9 cellular contexts compared by ENCODE assay signal in genomic region chr1:27011058-27011764, GRCh38. TPM values are rescaled to one million over a fixed set of nuclear protein-coding genes. Genes with fewer than 3 reads are reported as not detected.
DNase-seq lines count a peak whose midpoint lies in the region; ATAC-seq, FAIRE-seq and TF ChIP-seq lines count a peak whose summit lies in the region.
"Had no signal": no experiment of that assay in that cellular context is flagged by ENCODE, and none has a peak within 500 bp of the region (broad histone marks: within the 10 kb centered on the region; RNA-seq: fewer than 3 reads in every experiment).

No MANE protein-coding gene starts in this region.

- H3K9me3 ChIP-seq in astrocyte (ENCODE audit: insufficient read depth, low read depth, low read length): no peaks in the 10 kb centered on the region
- no peaks in the 10 kb centered on the region for H3K9me3 ChIP-seq in iPS-18a (ENCODE audit: control insufficient read depth, low read depth, low read length)
- H3K9me3 ChIP-seq in thoracic aorta: no peaks in the 10 kb centered on the region
- H3K9me3 ChIP-seq: SJCRH30 had no signal

- H3K27ac ChIP-seq in astrocyte (ENCODE audit: low read depth, low read length) (peak overlapping the region; percentile 39), iPS-18a (ENCODE audit: low read length) (no peak overlapping the region), thoracic aorta (peak overlapping the region; percentile 84 to 91)
- H3K27ac ChIP-seq: SJCRH30 had no signal

- peak overlapping the region; percentile 81 for H3K4me3 Mint-ChIP-seq in astrocyte (ENCODE audit: unreplicated experiment)

- H3K4me2 ChIP-seq in astrocyte (ENCODE audit: low read length): peak overlapping the region; percentile 84

- DNase-seq in HT1080 (ENCODE audit: low read depth) (peak; percentile 93), astrocyte (ENCODE audit: low read depth) (peak; percentile 83), thoracic aorta (ENCODE audit: low spot score) (peak; percentile 60), GM13976 (ENCODE audit: low spot score) (no peak), germinal center (ENCODE audit: low spot score) (no peak)
- DNase-seq: GOT3 had no signal

- H3K36me3 Mint-ChIP-seq in astrocyte (ENCODE audit: low read depth, unreplicated experiment): peaks cover 2% of the 10 kb centered on the region

- H3K36me3 ChIP-seq in astrocyte (ENCODE audit: insufficient read depth, low read length): no peaks in the 10 kb centered on the region
- peaks cover 16% of the 10 kb centered on the region for H3K36me3 ChIP-seq in iPS-18a (ENCODE audit: control insufficient read depth, low read depth, low read length)
- H3K36me3 ChIP-seq in thoracic aorta: peaks cover 5% of the 10 kb centered on the region
- H3K36me3 ChIP-seq: SJCRH30 had no signal

- no peak overlapping the region for H3K4me3 ChIP-seq in astrocyte (ENCODE audit: insufficient read depth, low read depth, low read length)
- H3K4me3 ChIP-seq in iPS-18a (ENCODE audit: low read length): peak overlapping the region; percentile 88
- H3K4me3 ChIP-seq in thoracic aorta: peak overlapping the region; percentile 87
- H3K4me3 ChIP-seq: SJCRH30 had no signal

- H3K27me3 ChIP-seq in astrocyte (ENCODE audit: insufficient read depth, low read length): no peaks in the 10 kb centered on the region
- no peaks in the 10 kb centered on the region for H3K27me3 ChIP-seq in iPS-18a (ENCODE audit: control insufficient read depth, insufficient read depth, low read length)
- H3K27me3 ChIP-seq in thoracic aorta (replicated peaks; ENCODE audit: insufficient read depth): no peaks in the 10 kb centered on the region
- H3K27me3 ChIP-seq: SJCRH30 had no signal

- TF ChIP-seq CTCF in astrocyte (IDR thresholded peaks at IDR 0.05; ENCODE audit: insufficient read depth, low read depth, low read length) (no peak), thoracic aorta (IDR thresholded peaks at IDR 0.05) (no peak), GM13976 (IDR thresholded peaks at IDR 0.05; ENCODE audit: borderline replicate concordance, control extremely low read depth, extremely low read depth, insufficient read depth, missing control alignments) (no peak)

- H3K79me2 ChIP-seq in astrocyte (ENCODE audit: insufficient read depth, low read length): peaks cover 8% of the 10 kb centered on the region

- ATAC-seq in thoracic aorta (ENCODE audit: insufficient number of reproducible peaks, low FRiP score, low read depth) (peak; percentile 27), GM18505 (IDR thresholded peaks at IDR 0.05; ENCODE audit: unreplicated experiment) (no peak)

- no peaks in the 10 kb centered on the region for H3K27me3 Mint-ChIP-seq in astrocyte (ENCODE audit: low read depth, unreplicated experiment)

- peak overlapping the region; percentile 83 for H3K27ac Mint-ChIP-seq in astrocyte (ENCODE audit: unreplicated experiment)

- no peak for FAIRE-seq in astrocyte (lab: Jason Lieb, UNC)

- no peak for TF ChIP-seq POLR2A in GM18505 (IDR thresholded peaks at IDR 0.05; ENCODE audit: borderline replicate concordance, extremely low read depth, insufficient read depth, insufficient read length)

- peak overlapping the region; percentile 45 for H2AFZ ChIP-seq in astrocyte (ENCODE audit: low read depth, low read length)

- peaks cover 33% of the 10 kb centered on the region for H3K4me1 Mint-ChIP-seq in astrocyte (ENCODE audit: low read depth, unreplicated experiment)

- peaks cover 6% of the 10 kb centered on the region for H4K20me1 ChIP-seq in astrocyte (ENCODE audit: insufficient read depth, low read length)

- no peaks in the 10 kb centered on the region for H3K9me3 Mint-ChIP-seq in astrocyte (ENCODE audit: unreplicated experiment)

- in situ Hi-C loops in GM13976 (cut with MboI; ENCODE audit: low sequenced_read_pairs, unreplicated experiment): no loop called here

- H3K9ac ChIP-seq in astrocyte (ENCODE audit: low read length): peak overlapping the region; percentile 22
- peak overlapping the region; percentile 75 for H3K9ac ChIP-seq in iPS-18a (ENCODE audit: low read length)

- H3K4me1 ChIP-seq in astrocyte (ENCODE audit: insufficient read depth, low read length) (peaks cover 28% of the 10 kb centered on the region), iPS-18a (ENCODE audit: control insufficient read depth, low read depth, low read length) (peaks cover 39% of the 10 kb centered on the region), thoracic aorta (ENCODE audit: control insufficient read depth in 1 of 2, low read depth in 2 of 2) (peaks cover 9 to 51% of the 10 kb centered on the region in 2 donors)

RNA-seq across cellular contexts. Expression of gene TENT5B, which starts 1.4 kb away (rescaled TPM):
- 0.13 TPM in 1 of 2 replicates, not detected in the other for total RNA-seq in HT1080 (2014; rRNA removed; shearing (Covaris generic))
- 0.84 and 1.2 TPM in 2 replicates for polyA plus RNA-seq in HT1080 (2015; cell fraction: cytosol; rRNA removed)
- polyA plus RNA-seq in HT1080 (2015; cell fraction: nucleus; rRNA removed): 0.32 and 0.36 TPM in 2 replicates
- 5.9 and 9.8 TPM in 2 replicates for total RNA-seq in astrocyte
- 100 to 1,000 TPM in 1 of 2 donors, 10 to 100 TPM in 1; 49.1 to 105 TPM for total RNA-seq in thoracic aorta

RNA-seq across cellular contexts. Expression of gene TRNP1, which starts 17.7 kb away (rescaled TPM):
- total RNA-seq in HT1080 (2014; rRNA removed; shearing (Covaris generic)): 15.2 and 18.9 TPM in 2 replicates
- polyA plus RNA-seq in HT1080 (2015; cell fraction: cytosol; rRNA removed): 9.7 and 11.1 TPM in 2 replicates
- polyA plus RNA-seq in HT1080 (2015; cell fraction: nucleus; rRNA removed): 7.5 TPM in 2 replicates
- total RNA-seq in astrocyte: 16.4 and 19.2 TPM in 2 replicates
- 10 to 100 TPM; 26.4 to 34.9 TPM for total RNA-seq in thoracic aorta

RNA-seq across cellular contexts. Expression of gene KDF1, which starts 50.9 kb away (rescaled TPM):
- not detected in 2 replicates for total RNA-seq in HT1080 (2014; rRNA removed; shearing (Covaris generic))
- not detected in 2 replicates for polyA plus RNA-seq in HT1080 (2015; cell fraction: cytosol; rRNA removed)
- polyA plus RNA-seq in HT1080 (2015; cell fraction: nucleus; rRNA removed): not detected in 2 replicates
- total RNA-seq in astrocyte (0.22 and 0.54 TPM in 2 replicates), thoracic aorta (not detected)
- total RNA-seq: SJCRH30 had no signal

Comparison
In these comparisons a context has a peak if more than half of its experiments do, and no peak if none do; other contexts are left out.
1. DNase-seq: peak in HT1080 (single experiment), astrocyte (single experiment) and thoracic aorta (single experiment); none in GM13976 (single experiment) and germinal center (single experiment).